8 cellular contexts compared by ENCODE assay signal in the genomic region with DNA sequence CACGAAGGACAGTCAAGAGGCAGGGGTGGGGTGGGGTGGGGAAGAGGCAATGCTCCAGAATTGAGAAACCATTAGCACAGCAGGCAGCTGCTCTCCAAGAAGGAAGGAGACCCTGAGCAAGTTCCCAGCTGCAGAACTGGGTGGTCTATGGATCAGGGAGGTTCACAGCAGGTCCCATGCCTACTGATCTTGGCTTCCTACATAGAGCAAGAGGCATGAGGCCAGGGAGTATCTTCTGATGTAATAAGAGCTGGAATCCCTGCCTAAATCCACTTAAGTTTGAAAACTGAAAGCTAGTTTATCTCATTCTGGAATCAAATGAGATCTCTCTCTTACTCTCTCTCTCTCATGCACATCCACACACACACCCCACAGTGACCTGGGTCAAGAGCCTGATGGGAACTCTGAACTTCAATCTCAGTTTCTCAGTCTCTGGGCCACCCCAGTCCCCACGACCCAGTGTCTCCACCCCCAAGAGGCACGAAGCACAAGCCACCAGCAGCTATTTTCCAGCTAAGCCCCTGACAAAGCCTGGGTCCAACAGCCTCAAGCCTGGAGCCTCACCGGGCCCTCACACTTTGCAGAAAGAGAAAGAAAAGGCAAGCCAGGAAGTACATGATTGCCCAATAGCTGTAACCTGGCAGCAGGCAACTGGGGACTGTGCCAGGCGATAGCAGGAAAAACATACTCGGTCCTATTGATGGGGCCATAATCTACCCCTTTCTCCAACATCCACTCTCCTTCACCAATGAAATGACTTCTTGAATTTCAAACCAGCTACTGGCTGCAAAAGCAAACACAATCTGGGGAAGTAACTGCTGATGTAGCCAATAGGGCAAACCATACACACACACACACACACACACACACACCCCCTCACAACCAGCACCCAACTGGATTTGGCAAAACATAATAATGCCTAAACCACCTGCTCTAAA. TPM values are rescaled to one million over a fixed set of nuclear protein-coding genes. Genes with fewer than 3 reads are reported as not detected.
A peak's percentile ranks its signal among the peaks of the same experiment; 100 is the strongest.
DNase-seq lines count a peak whose midpoint lies in the region; ATAC-seq, FAIRE-seq and TF ChIP-seq lines count a peak whose summit lies in the region.

No MANE protein-coding gene starts in this region.

- BruUV-seq in OCI-LY7 (replicated peaks; lab: Mats Ljungman, UMichigan) (no TSS peak), HepG2 (replicated peaks; lab: Mats Ljungman, UMichigan) (no TSS peak)

- TF ChIP-seq RAD21 in HepG2 (CRISPR knock-in tag; IDR thresholded peaks at IDR 0.05) = no peak

- intact Hi-C loops in OCI-LY7 (cut with micrococcal nuclease; ENCODE audit: unreplicated experiment) (loop anchor here (2.0 to 10.0 kb wide), 3 partner anchors 19 to 1995 kb away; a partner anchor contains a TSS), HepG2 (cut with micrococcal nuclease; ENCODE audit: unreplicated experiment) (loop anchor here (5.0 kb wide), 1 partner anchor 197 kb away; a partner anchor contains a TSS)

- H3K9me3 Mint-ChIP-seq in HFFc6 = no peaks in the 10 kb centered on the region

- 2% methylated on average over 6 of the region's 6 CpGs for WGBS in HepG2 (ENCODE audit: low lambda C conversion rate)

- H3K9me3 ChIP-seq in OCI-LY7 (ENCODE audit: low read length) (no peaks in the 10 kb centered on the region), HepG2 (ENCODE audit: low read length) (no peaks in the 10 kb centered on the region), subcutaneous abdominal adipose tissue (ENCODE audit: control insufficient read depth in 5 of 5, low read length in 5 of 5) (no peaks in the 10 kb centered on the region)

- no peak for TF ChIP-seq POLR2A in HepG2 (IDR thresholded peaks at IDR 0.05; ENCODE audit: insufficient read depth in 1 of 2, low read depth in 2 of 2, low read length in 2 of 2)

- no peak overlapping the region for H2AFZ ChIP-seq in ACC112 (ENCODE audit: low read length, unreplicated experiment)
- no peak overlapping the region for H2AFZ ChIP-seq in OCI-LY7 (ENCODE audit: low read length)
- no peak overlapping the region for H2AFZ ChIP-seq in HepG2 (ENCODE audit: low read length)

- POLR2A ChIA-PET in OCI-LY7 (lab: Charles Lee) = interaction anchor here (0.5 to 15.8 kb wide), 10 partner anchors 25 to 1508 kb away, joined by 3 to 162 read pairs (median 4); no protein-coding TSS in a partner anchor
- POLR2A ChIA-PET in HepG2 (lab: Yijun Ruan, JAX) = interaction anchor here (0.6 to 3.9 kb wide), 14 partner anchors 10 to 198 kb away, joined by 3 to 71 read pairs (median 8); a partner anchor contains a TSS

- H3K27me3 Mint-ChIP-seq in HFFc6 (ENCODE audit: insufficient read depth) = peaks cover 3% of the 10 kb centered on the region; the same call in 1 of the 2 replicates

- DNase-seq in HFFc6 = peak; percentile 54
- DNase-seq in OCI-LY7 (ENCODE audit: low spot score) = peak; percentile 46
- peak; percentile 81 for DNase-seq in bronchial epithelial cell (ENCODE audit: low read depth)
- peak; percentile 88 for DNase-seq in HepG2 (ENCODE audit: low spot score)
- no peak for DNase-seq in iPS-NIHi7 (ENCODE audit: extremely low spot score)
- DNase-seq in RKO (ENCODE audit: low spot score) = no peak

- TF ChIP-seq CTCF in HFFc6 (IDR thresholded peaks at IDR 0.05) = no peak
- no peak for TF ChIP-seq CTCF in OCI-LY7 (conservative IDR thresholded peaks at IDR 0.05; ENCODE audit: low read length)
- TF ChIP-seq CTCF in bronchial epithelial cell (IDR thresholded peaks at IDR 0.05; ENCODE audit: insufficient read depth, low read length, severe bottlenecking) = no peak
- no peak for TF ChIP-seq CTCF in HepG2 (CRISPR knock-in tag; IDR thresholded peaks at IDR 0.05)

- peaks cover 60% of the 10 kb centered on the region for H3K4me1 Mint-ChIP-seq in HFFc6 (ENCODE audit: low read depth)

- H4K20me1 ChIP-seq in OCI-LY7 (ENCODE audit: insufficient read depth, low read length) (peaks cover 4% of the 10 kb centered on the region; the same call in 1 of the 2 replicates), HepG2 (ENCODE audit: insufficient read depth, low read length) (no peaks in the 10 kb centered on the region; the same call in 1 of the 2 replicates)

- H3K4me3 ChIP-seq in ACC112 (ENCODE audit: low read depth, low read length) (peak overlapping the region; percentile 96), OCI-LY7 (ENCODE audit: low read depth, low read length, poor library complexity, severe bottlenecking) (peak overlapping the region; percentile 75), bronchial epithelial cell (ENCODE audit: low read depth, low read length) (peak overlapping the region; percentile 28), HepG2 (replicated peaks in 1 of 3; ENCODE audit: insufficient read depth in 1 of 3, low read depth in 2 of 3, low read length in 3 of 3) (peak overlapping the region; percentile 43 to 64 (median 51)), subcutaneous abdominal adipose tissue (ENCODE audit: low read depth in 1 of 5, low read length in 5 of 5) (peak overlapping the region; percentile 19 to 39 (median 25))

- peak overlapping the region; percentile 69 for H3K27ac ChIP-seq in ACC112 (ENCODE audit: low read depth, low read length)
- peak overlapping the region; percentile 37 for H3K27ac ChIP-seq in OCI-LY7 (ENCODE audit: low read depth, low read length, poor library complexity, severe bottlenecking)
- H3K27ac ChIP-seq in HepG2 (ENCODE audit: extremely low read length, insufficient read depth, low read length) = peak overlapping the region; percentile 33
- no peak overlapping the region for H3K27ac ChIP-seq in subcutaneous abdominal adipose tissue (ENCODE audit: low read depth, low read length)

- FAIRE-seq in bronchial epithelial cell (lab: Jason Lieb, UNC) = no peak
- no peak for FAIRE-seq in HepG2 (lab: Jason Lieb, UNC)

- no peaks in the 10 kb centered on the region for H3K9me2 ChIP-seq in OCI-LY7 (ENCODE audit: insufficient read depth, low read length)

- H3K4me3 Mint-ChIP-seq in HFFc6 = peak overlapping the region; percentile 94

- CTCF ChIA-PET in OCI-LY7 (lab: Charles Lee; ENCODE audit: unreplicated experiment) (interaction anchor here (1.1 to 1.5 kb wide), 3 partner anchors 33 to 46 kb away, joined by 3 to 10 read pairs (median 5); no protein-coding TSS in a partner anchor), HepG2 (lab: Yijun Ruan, JAX; ENCODE audit: low intra/inter-chr PET ratio, low total read pairs) (no interaction called here)

- H3K4me2 ChIP-seq in OCI-LY7 (ENCODE audit: low read length) = peak overlapping the region; percentile 94
- peak overlapping the region; percentile 95 for H3K4me2 ChIP-seq in HepG2 (ENCODE audit: low read depth, low read length)

- H3K9ac ChIP-seq in HepG2 (ENCODE audit: insufficient read depth, low read depth, low read length) (peak overlapping the region; percentile 32), subcutaneous abdominal adipose tissue (ENCODE audit: low read length in 5 of 5) (peak overlapping the region in 2 of 5 donors; percentile 21 to 35)

- peak overlapping the region; percentile 73 for H3K27ac Mint-ChIP-seq in HFFc6

- no peaks in the 10 kb centered on the region for H3K36me3 ChIP-seq in ACC112 (ENCODE audit: insufficient read depth, low read length)
- no peaks in the 10 kb centered on the region for H3K36me3 ChIP-seq in OCI-LY7 (ENCODE audit: insufficient read depth, low read length)
- no peaks in the 10 kb centered on the region for H3K36me3 ChIP-seq in bronchial epithelial cell (ENCODE audit: control insufficient read depth, insufficient read depth, low read length)
- H3K36me3 ChIP-seq in HepG2 (replicated peaks in 1 of 2; ENCODE audit: control insufficient read depth in 1 of 2, insufficient read depth in 2 of 2, low read length in 2 of 2) = no peaks in the 10 kb centered on the region
- H3K36me3 ChIP-seq in subcutaneous abdominal adipose tissue (ENCODE audit: control insufficient read depth in 5 of 5, insufficient read depth in 5 of 5, low read length in 5 of 5) = no peaks in the 10 kb centered on the region

- H3K27me3 ChIP-seq in ACC112 (ENCODE audit: insufficient read depth, low read length) (no peaks in the 10 kb centered on the region), bronchial epithelial cell (ENCODE audit: control insufficient read depth, insufficient read depth, low read length) (no peaks in the 10 kb centered on the region), HepG2 (ENCODE audit: control insufficient read depth in 1 of 2, insufficient read depth in 2 of 2, low read length in 2 of 2) (no peaks in the 10 kb centered on the region; a peak in 2 of 5 replicates), subcutaneous abdominal adipose tissue (ENCODE audit: control insufficient read depth in 5 of 5, insufficient read depth in 4 of 5, low read length in 5 of 5) (no peaks in the 10 kb centered on the region)

- in situ Hi-C loops in HepG2 (cut with HindIII; ENCODE audit: extremely low pct_ligation_motif_present, low pct_unique_long_range_greater_than_20kb) = loop anchor here (5.0 kb wide), 1 partner anchor 47 kb away; no protein-coding TSS in a partner anchor

- peaks cover 68% of the 10 kb centered on the region for H3K79me2 ChIP-seq in ACC112 (ENCODE audit: control insufficient read depth, insufficient read depth, low read length, unreplicated experiment)
- H3K79me2 ChIP-seq in OCI-LY7 (ENCODE audit: insufficient read depth, low read depth, low read length) = peaks cover 43% of the 10 kb centered on the region; the same call in 1 of the 2 replicates
- H3K79me2 ChIP-seq in HepG2 (ENCODE audit: insufficient read depth, low read length) = peaks cover 21% of the 10 kb centered on the region

- H3K4me1 ChIP-seq in ACC112 (ENCODE audit: control insufficient read depth, insufficient read depth, low read length, unreplicated experiment) = peaks cover 42% of the 10 kb centered on the region
- H3K4me1 ChIP-seq in OCI-LY7 (ENCODE audit: insufficient read depth, low read length, poor library complexity, severe bottlenecking) = peaks cover 70% of the 10 kb centered on the region
- H3K4me1 ChIP-seq in HepG2 (ENCODE audit: insufficient read depth, low read length) = peaks cover 73% of the 10 kb centered on the region
- peaks cover 7 to 60% (median 51%) of the 10 kb centered on the region in 5 donors for H3K4me1 ChIP-seq in subcutaneous abdominal adipose tissue (ENCODE audit: control insufficient read depth in 5 of 5, insufficient read depth in 5 of 5, low read length in 5 of 5)

- TF ChIP-seq EP300 in HepG2 (IDR thresholded peaks at IDR 0.05; ENCODE audit: low read depth in 2 of 2, low read length in 2 of 2) = no peak
- TF ChIP-seq EP300 in HepG2 (CRISPR knock-in tag; IDR thresholded peaks at IDR 0.05; ENCODE audit: borderline replicate concordance) = 0 out of 2 replicates have a peak, but pooled peaks have one; percentile 25

- ATAC-seq in HepG2 = peak; percentile 22

- H3K36me3 Mint-ChIP-seq in HFFc6 (ENCODE audit: low read depth) = peaks cover 17% of the 10 kb centered on the region; the same call in 1 of the 2 replicates

RNA-seq across cellular contexts. Expression of a gene that starts 2.2 kb away (rescaled TPM):
- 1 to 10 TPM; 6.3 to 8.2 (median 7.3) TPM for total RNA-seq in HFFc6 (2021; fragmentation: NEBNext Ultra II Directional; extraction: Animal tissue kit (Norgen Biotek cat#: 25700))
- total RNA-seq in OCI-LY7 (2014; rRNA removed; shearing (Covaris generic)) = 6.5 and 9.1 TPM in 2 replicates
- total RNA-seq in OCI-LY7 (2022) (5.3 and 7.9 TPM in 2 replicates), bronchial epithelial cell (3.9 and 9.9 TPM in 2 replicates), HepG2 (2016; rRNA removed; fragmentation: Illumina TruSeq; extraction: Trizol) (1.1 and 1.2 TPM in 2 replicates)
- 0.10 and 0.18 TPM in 2 replicates for total RNA-seq in HepG2 (2016; cell fraction: cytosol; rRNA removed; fragmentation: Illumina TruSeq; extraction: Trizol; ENCODE audit: low read depth)
- total RNA-seq in HepG2 (2016; cell fraction: insoluble cytoplasmic fraction; rRNA removed; fragmentation: Illumina TruSeq; extraction: Trizol) = 0.79 and 1.1 TPM in 2 replicates
- 0.65 and 0.71 TPM in 2 replicates for total RNA-seq in HepG2 (2016; cell fraction: membrane; rRNA removed; fragmentation: Illumina TruSeq; extraction: Trizol)
- 1.5 and 1.6 TPM in 2 replicates for total RNA-seq in HepG2 (2016; cell fraction: nucleus; rRNA removed; fragmentation: Illumina TruSeq; extraction: Trizol)
- polyA plus RNA-seq in HepG2 (2011; rRNA removed) = 0.68 and 0.75 TPM in 2 replicates
- 0.47 and 0.54 TPM in 2 replicates for polyA plus RNA-seq in HepG2 (2011; cell fraction: cytosol; rRNA removed)
- polyA plus RNA-seq in HepG2 (2011; cell fraction: nucleus; rRNA removed) = 1.2 TPM in 2 replicates
- 0.35 and 0.38 TPM in 2 replicates for polyA plus RNA-seq in HepG2 (2012)
- 0.17 and 0.19 TPM in 2 replicates for polyA plus RNA-seq in HepG2 (2016; cell fraction: cytosol; fragmentation: Illumina TruSeq; extraction: Trizol; ENCODE audit: low read depth)
- polyA plus RNA-seq in HepG2 (2016; cell fraction: insoluble cytoplasmic fraction; fragmentation: Illumina TruSeq; extraction: Trizol; ENCODE audit: low read depth) = 0.99 and 1.4 TPM in 2 replicates
- polyA plus RNA-seq in HepG2 (2016; cell fraction: membrane; fragmentation: Illumina TruSeq; extraction: Trizol; ENCODE audit: low read depth) = 0.41 and 0.78 TPM in 2 replicates
- 2.5 and 3.1 TPM in 2 replicates for polyA plus RNA-seq in HepG2 (2016; cell fraction: nucleus; fragmentation: Illumina TruSeq; extraction: Trizol; ENCODE audit: insufficient read depth, low read depth)
- 1.7 and 4.8 TPM in 2 replicates for polyA minus RNA-seq in HepG2 (2011; rRNA and poly(A)+ RNA removed; ENCODE audit: low replicate concordance)
- 0.89 and 1.3 TPM in 2 replicates for polyA minus RNA-seq in HepG2 (2011; cell fraction: cytosol; rRNA and poly(A)+ RNA removed)
- polyA minus RNA-seq in HepG2 (2011; cell fraction: nucleus; rRNA and poly(A)+ RNA removed) = 1.2 and 1.7 TPM in 2 replicates

RNA-seq across cellular contexts. Expression of a gene that starts 37.4 kb away (rescaled TPM):
- not detected for total RNA-seq in HFFc6 (2021; fragmentation: NEBNext Ultra II Directional; extraction: Animal tissue kit (Norgen Biotek cat#: 25700))
- total RNA-seq in OCI-LY7 (2014; rRNA removed; shearing (Covaris generic)) = not detected in 2 replicates
- not detected in 2 replicates for total RNA-seq in OCI-LY7 (2022)
- not detected in 2 replicates for total RNA-seq in bronchial epithelial cell
- not detected in 2 replicates for total RNA-seq in HepG2 (2016; rRNA removed; fragmentation: Illumina TruSeq; extraction: Trizol)
- total RNA-seq in HepG2 (2016; cell fraction: cytosol; rRNA removed; fragmentation: Illumina TruSeq; extraction: Trizol; ENCODE audit: low read depth) = not detected in 2 replicates
- not detected in 2 replicates for total RNA-seq in HepG2 (2016; cell fraction: insoluble cytoplasmic fraction; rRNA removed; fragmentation: Illumina TruSeq; extraction: Trizol)
- not detected in 2 replicates for total RNA-seq in HepG2 (2016; cell fraction: membrane; rRNA removed; fragmentation: Illumina TruSeq; extraction: Trizol)
- total RNA-seq in HepG2 (2016; cell fraction: nucleus; rRNA removed; fragmentation: Illumina TruSeq; extraction: Trizol) = not detected in 2 replicates
- not detected in 2 replicates for polyA plus RNA-seq in HepG2 (2011; rRNA removed)
- not detected in 2 replicates for polyA plus RNA-seq in HepG2 (2011; cell fraction: cytosol; rRNA removed)
- polyA plus RNA-seq in HepG2 (2011; cell fraction: nucleus; rRNA removed) = not detected in 2 replicates
- polyA plus RNA-seq in HepG2 (2012) = not detected in 2 replicates
- not detected in 2 replicates for polyA plus RNA-seq in HepG2 (2016; cell fraction: cytosol; fragmentation: Illumina TruSeq; extraction: Trizol; ENCODE audit: low read depth)
- polyA plus RNA-seq in HepG2 (2016; cell fraction: insoluble cytoplasmic fraction; fragmentation: Illumina TruSeq; extraction: Trizol; ENCODE audit: low read depth) = not detected in 2 replicates
- polyA plus RNA-seq in HepG2 (2016; cell fraction: membrane; fragmentation: Illumina TruSeq; extraction: Trizol; ENCODE audit: low read depth) = not detected in 2 replicates
- polyA plus RNA-seq in HepG2 (2016; cell fraction: nucleus; fragmentation: Illumina TruSeq; extraction: Trizol; ENCODE audit: insufficient read depth, low read depth) = not detected in 2 replicates
- 0.77 TPM in 1 of 2 replicates, not detected in the other for polyA minus RNA-seq in HepG2 (2011; rRNA and poly(A)+ RNA removed; ENCODE audit: low replicate concordance)
- not detected in 2 replicates for polyA minus RNA-seq in HepG2 (2011; cell fraction: cytosol; rRNA and poly(A)+ RNA removed)
- polyA minus RNA-seq in HepG2 (2011; cell fraction: nucleus; rRNA and poly(A)+ RNA removed) = not detected in 2 replicates

Comparison
In these comparisons a context has a peak if more than half of its experiments do, and no peak if none do; other contexts are left out.
1. H3K4me3 ChIP-seq: peak in every context shown above with its lines; median percentile 96 in ACC112; 75 in OCI-LY7; 51 in HepG2; 28 in bronchial epithelial cell; 25 in subcutaneous abdominal adipose tissue.
2. DNase-seq: peak in HFFc6 (single experiment), OCI-LY7 (single experiment), bronchial epithelial cell (single experiment) and HepG2 (single experiment); none in iPS-NIHi7 (single experiment) and RKO (single experiment).